In the genomic region with DNA sequence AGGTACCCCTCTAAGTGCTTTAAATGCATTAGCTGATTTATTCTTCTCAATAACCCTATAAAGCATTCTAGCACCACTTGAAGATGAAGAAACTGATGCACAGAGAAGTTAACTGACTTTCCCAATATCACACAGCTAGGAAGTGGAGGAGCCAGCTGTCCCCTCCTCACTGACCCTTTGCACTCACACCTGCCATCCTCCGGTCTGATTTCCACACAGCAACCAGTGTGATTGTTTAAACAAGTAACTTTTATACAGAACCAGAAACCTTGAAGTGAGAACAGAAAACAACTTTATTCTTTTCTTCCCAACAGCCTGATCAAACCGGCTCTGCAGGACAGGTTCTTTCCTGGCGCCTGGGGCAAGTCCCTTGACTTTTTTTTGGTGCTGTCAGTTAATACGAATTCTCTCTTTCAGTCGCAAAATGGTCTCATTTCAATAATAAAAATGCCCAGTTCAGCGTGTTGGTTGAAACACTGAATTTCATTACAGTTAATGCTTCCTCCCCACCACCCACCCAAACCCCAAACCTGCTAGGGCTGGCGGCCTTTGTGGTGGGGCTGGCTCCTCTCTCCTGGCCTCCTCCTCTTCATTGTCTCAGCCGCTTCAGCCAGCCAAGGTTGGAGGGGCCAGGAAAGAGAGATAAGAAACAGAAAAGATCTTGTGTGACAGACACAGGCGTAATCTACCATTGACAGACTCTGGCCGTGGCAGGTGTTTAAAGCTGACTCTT, we compare ENCODE assay signal across 9 cellular contexts. TPM values are rescaled to one million over a fixed set of nuclear protein-coding genes. Genes with fewer than 3 reads are reported as not detected.
DNase-seq lines count a peak whose midpoint lies in the region; ATAC-seq lines count a peak whose summit lies in the region.
"Had no signal": no experiment of that assay in that cellular context is flagged by ENCODE, and none has a peak within 500 bp of the region (broad histone marks: within the 10 kb centered on the region; RNA-seq: fewer than 3 reads in every experiment).

No MANE protein-coding gene starts in this region.

- H3K4me2 ChIP-seq in mesenchymal stem cell (ENCODE audit: low read length, poor library complexity, severe bottlenecking) = no peak overlapping the region

- no peak overlapping the region for H3K27ac Mint-ChIP-seq in natural killer cell treated with Interleukin-12 subunit alpha and Interleukin-12 subunit beta and Interleukin-15 and Interleukin-18, amount 100 ng/mL, for 72 hours

- H3K36me3 ChIP-seq in HAP-1 (replicated peaks) = no peaks in the 10 kb centered on the region
- H3K36me3 ChIP-seq in mesenchymal stem cell (ENCODE audit: control insufficient read depth in 1 of 2, insufficient read depth in 2 of 2, low read depth in 1 of 2, low read length in 2 of 2) = no peaks in the 10 kb centered on the region

- no peak overlapping the region for H2AK5ac ChIP-seq in mesenchymal stem cell (ENCODE audit: low read length, severe bottlenecking)

- no peak overlapping the region for H4K8ac ChIP-seq in mesenchymal stem cell (ENCODE audit: low read length)

- no peak overlapping the region for H2BK12ac ChIP-seq in mesenchymal stem cell (ENCODE audit: low read length in 2 of 2)

- H2BK5ac ChIP-seq in mesenchymal stem cell (ENCODE audit: low read depth, low read length, poor library complexity, severe bottlenecking) = no peak overlapping the region

- DNase-seq in HAP-1 (ENCODE audit: low spot score in 2 of 2) (peak; percentile 50 to 61), OCI-M1 (lab: John Stamatoyannopoulos, UW) (peak; percentile 89), OCI-M2 (lab: John Stamatoyannopoulos, UW; ENCODE audit: unreplicated experiment) (no peak), NCI-H2196 treated with DMSO at 0.1 percent for 48 hours (lab: John Stamatoyannopoulos, UW; ENCODE audit: unreplicated experiment) (no peak), mesenchymal stem cell (no peak)
- DNase-seq in natural killer cell treated with Interleukin-12 subunit alpha and Interleukin-12 subunit beta and Interleukin-15 and Interleukin-18, amount 100 ng/mL, for 72 hours (ENCODE audit: low spot score) = no peak
- DNase-seq: T-helper 1 cell had no signal

- peak overlapping the region in 1 of 2 experiments; percentile 8 for H3K18ac ChIP-seq in mesenchymal stem cell (ENCODE audit: low read depth in 1 of 2, low read length in 2 of 2)

- H3K9ac ChIP-seq in mesenchymal stem cell (ENCODE audit: low read length) = no peak overlapping the region

- in situ Hi-C loops in HAP-1 (cut with MboI; ENCODE audit: low sequenced_read_pairs) = no loop called here

- 65% methylated on average over 9 of the region's 10 CpGs for WGBS in mesenchymal stem cell

- H3K4me3 ChIP-seq in HAP-1 (no peak overlapping the region), mesenchymal stem cell (ENCODE audit: insufficient read depth in 1 of 2, low read depth in 1 of 2, low read length in 2 of 2) (no peak overlapping the region)

- H3K27me3 ChIP-seq in HAP-1 (ENCODE audit: low read depth) (no peaks in the 10 kb centered on the region), mesenchymal stem cell (ENCODE audit: control insufficient read depth in 1 of 2, insufficient read depth in 1 of 2, low read length in 2 of 2) (no peaks in the 10 kb centered on the region)

- H3K4ac ChIP-seq in mesenchymal stem cell (ENCODE audit: low read depth in 1 of 2, low read length in 2 of 2) = no peak overlapping the region

- no peaks in the 10 kb centered on the region for H3K79me1 ChIP-seq in mesenchymal stem cell (replicated peaks; ENCODE audit: low read length, poor library complexity, severe bottlenecking)

- no peak overlapping the region for H3K27ac ChIP-seq in mesenchymal stem cell (ENCODE audit: low read length, poor library complexity, severe bottlenecking)

- no peak overlapping the region for H2BK15ac ChIP-seq in mesenchymal stem cell (ENCODE audit: low read depth, poor library complexity, severe bottlenecking)

- H3K4me1 Mint-ChIP-seq in natural killer cell treated with Interleukin-12 subunit alpha and Interleukin-12 subunit beta and Interleukin-15 and Interleukin-18, amount 100 ng/mL, for 72 hours (ENCODE audit: low read depth in 2 of 2) = peaks cover 12 to 16% of the 10 kb centered on the region in 2 donors

- H2AFZ ChIP-seq in mesenchymal stem cell (ENCODE audit: low read depth, low read length) = no peak overlapping the region

- no peak overlapping the region for H2BK120ac ChIP-seq in mesenchymal stem cell (ENCODE audit: low read depth, low read length)

- no peak overlapping the region for H4K91ac ChIP-seq in mesenchymal stem cell (ENCODE audit: low read length)

- H3K4me1 ChIP-seq in HAP-1 = peaks cover 6% of the 10 kb centered on the region
- no peaks in the 10 kb centered on the region for H3K4me1 ChIP-seq in mesenchymal stem cell (ENCODE audit: control insufficient read depth, insufficient read depth, low read depth, low read length)

- ATAC-seq in GM18868 (IDR thresholded peaks at IDR 0.05; ENCODE audit: unreplicated experiment) (peak; percentile 77), HG03469 (IDR thresholded peaks at IDR 0.05; ENCODE audit: unreplicated experiment) (no peak)
- ATAC-seq in natural killer cell treated with Interleukin-12 subunit alpha and Interleukin-12 subunit beta and Interleukin-15 and Interleukin-18, amount 100 ng/mL, for 72 hours = peak; percentile 41 to 66

- H3K23ac ChIP-seq in mesenchymal stem cell (ENCODE audit: low read length in 2 of 2) = no peak overlapping the region

- peaks cover 16% of the 10 kb centered on the region for H3K36me3 Mint-ChIP-seq in natural killer cell treated with Interleukin-12 subunit alpha and Interleukin-12 subunit beta and Interleukin-15 and Interleukin-18, amount 100 ng/mL, for 72 hours

- peak overlapping the region in 1 of 2 experiments; percentile 60 for H3K14ac ChIP-seq in mesenchymal stem cell (ENCODE audit: low read length in 2 of 2)

- H3K9me3 Mint-ChIP-seq in natural killer cell treated with Interleukin-12 subunit alpha and Interleukin-12 subunit beta and Interleukin-15 and Interleukin-18, amount 100 ng/mL, for 72 hours = no peaks in the 10 kb centered on the region

- H3K4me3 Mint-ChIP-seq in natural killer cell treated with Interleukin-12 subunit alpha and Interleukin-12 subunit beta and Interleukin-15 and Interleukin-18, amount 100 ng/mL, for 72 hours = no peak overlapping the region

- H3K9me3 ChIP-seq in HAP-1 (no peaks in the 10 kb centered on the region), mesenchymal stem cell (ENCODE audit: control insufficient read depth, low read length) (no peaks in the 10 kb centered on the region)

- H3K27me3 Mint-ChIP-seq in natural killer cell treated with Interleukin-12 subunit alpha and Interleukin-12 subunit beta and Interleukin-15 and Interleukin-18, amount 100 ng/mL, for 72 hours = peaks cover 12% of the 10 kb centered on the region in 2 donors

RNA-seq across cellular contexts. Expression of gene EEIG2, which starts 26.4 kb away (rescaled TPM):
- 10 to 100 TPM; 18.4 to 20.7 TPM for total RNA-seq in natural killer cell treated with Interleukin-12 subunit alpha and Interleukin-12 subunit beta and Interleukin-15 and Interleukin-18, amount 100 ng/mL, for 72 hours
- 12.4 TPM for polyA plus RNA-seq in mesenchymal stem cell (2013, experiment 1 of 2)
- polyA plus RNA-seq in mesenchymal stem cell (2013, experiment 2 of 2) = 12.5 TPM

Comparison
In these comparisons a context has a peak if more than half of its experiments do, and no peak if none do; other contexts are left out.
1. DNase-seq: peak in HAP-1 (2 of 2) and OCI-M1 (single experiment); none in natural killer cell treated with Interleukin-12 subunit alpha and Interleukin-12 subunit beta and Interleukin-15 and Interleukin-18, amount 100 ng/mL, for 72 hours (single experiment), OCI-M2 (single experiment), NCI-H2196 treated with DMSO at 0.1 percent for 48 hours (single experiment) and mesenchymal stem cell (single experiment).